In genomic region chr14:37903561-37904191, GRCh38 we compare ENCODE assay signal across 8 cellular contexts.
DNase-seq lines count a peak whose midpoint lies in the region; ATAC-seq and TF ChIP-seq lines count a peak whose summit lies in the region.

No MANE protein-coding gene starts in this region.

- intact Hi-C loops in head of caudate nucleus (cut with DNase I): no loop called here
- intact Hi-C loops in gastrocnemius medialis (cut with DNase I; ENCODE audit: low total_unique reads): loop anchor here (2.0 kb wide), 1 partner anchor 965 kb away; no protein-coding TSS in a partner anchor

- CTCF ChIA-PET in GM10248 (lab: Yijun Ruan, JAX): interaction anchor here (0.6 to 2.0 kb wide), 10 partner anchors 11 to 1113 kb away, joined by 3 to 9 read pairs (median 4); no protein-coding TSS in a partner anchor

- H3K4me3 ChIP-seq in AG09309 (ENCODE audit: control insufficient read depth, low read depth, low read length) (no peak overlapping the region), WI38 (ENCODE audit: low read depth, low read length) (no peak overlapping the region), gastrocnemius medialis (no peak overlapping the region)

- ATAC-seq in gastrocnemius medialis (no peak), GM21447 (IDR thresholded peaks at IDR 0.05; ENCODE audit: unreplicated experiment) (no peak), HG03135 (IDR thresholded peaks at IDR 0.05; ENCODE audit: unreplicated experiment) (no peak)

- peaks cover 0 to 3% (median 0%) of the 10 kb centered on the region in 3 donors for H3K27me3 ChIP-seq in gastrocnemius medialis

- no peak overlapping the region for H3K27ac ChIP-seq in gastrocnemius medialis

- no peak for TF ChIP-seq POLR2A in gastrocnemius medialis (IDR thresholded peaks at IDR 0.05)

- no peaks in the 10 kb centered on the region for H3K9me3 ChIP-seq in gastrocnemius medialis

- H3K36me3 ChIP-seq in gastrocnemius medialis: no peaks in the 10 kb centered on the region

- DNase-seq in AG09309 (ENCODE audit: low read depth) (peak; percentile 16), GM10248 (ENCODE audit: extremely low spot score) (peak; percentile 14), NCI-H1694 (lab: John Stamatoyannopoulos, UW) (peak; percentile 65), head of caudate nucleus (peak in 22 of 42 donors; percentile 3 to 58 (median 19)), gastrocnemius medialis (no peak)

- POLR2A ChIA-PET in GM10248 (lab: Yijun Ruan, JAX): no interaction called here

- in situ Hi-C loops in gastrocnemius medialis (cut with MboI; ENCODE audit: low sequenced_read_pairs in 4 of 4): loop anchor here in 3 of 4 donors (10.0 to 25.0 kb wide), 2 partner anchors 959 to 961 kb away; no protein-coding TSS in a partner anchor

- H3K4me1 ChIP-seq in gastrocnemius medialis: no peaks in the 10 kb centered on the region

- peak; percentile 46 for TF ChIP-seq CTCF in AG09309 (IDR thresholded peaks at IDR 0.05; ENCODE audit: control insufficient read depth, insufficient read depth, low read depth, low read length, missing control alignments)
- TF ChIP-seq CTCF in GM10248 (IDR thresholded peaks at IDR 0.05; ENCODE audit: control extremely low read depth, extremely low read depth, low read depth, missing control alignments): peak; percentile 46
- 0 out of 2 replicates have a peak, but pooled peaks have one; percentile 16 for TF ChIP-seq CTCF in WI38 (IDR thresholded peaks at IDR 0.05; ENCODE audit: low read depth, low read length)
- peak in 4 of 5 experiments; percentile 29 to 46 (median 40) for TF ChIP-seq CTCF in gastrocnemius medialis (IDR thresholded peaks at IDR 0.05 in 4 of 5, conservative IDR thresholded peaks at IDR 0.05 in 1 of 5)

Comparison
In these comparisons a context has a peak if more than half of its experiments do, and no peak if none do; other contexts are left out.
1. DNase-seq: peak in AG09309 (single experiment), GM10248 (single experiment), NCI-H1694 (single experiment) and head of caudate nucleus (22 of 42); none in gastrocnemius medialis (0 of 2).
2. Peak in every context shown above with its lines, with median percentiles within 50 percentile points of each other: CTCF ChIP-seq.